In the genomic region with DNA sequence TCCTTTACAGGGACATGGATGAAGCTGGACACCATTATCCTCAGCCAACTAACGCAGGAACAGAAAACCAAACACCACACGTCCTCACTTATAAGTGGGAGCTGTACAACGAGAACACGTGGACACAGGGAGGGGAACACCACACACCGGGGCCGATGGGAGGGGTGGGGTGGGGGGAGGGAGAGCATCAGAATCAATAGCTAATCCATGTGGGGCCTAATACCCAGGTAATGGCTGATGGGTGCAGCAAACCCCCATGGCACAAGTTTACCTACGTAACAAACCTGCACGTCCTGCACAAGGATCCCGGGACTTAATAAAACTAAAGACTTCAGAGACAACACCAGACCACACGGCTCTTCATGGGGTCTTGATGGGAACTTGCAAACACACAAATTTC, we compare ENCODE assay signal across 28 cellular contexts.
"Had no signal": no experiment of that assay in that cellular context is flagged by ENCODE, and none has a peak within 500 bp of the region (broad histone marks: within the 10 kb centered on the region; RNA-seq: fewer than 3 reads in every experiment).

No MANE protein-coding gene starts in this region.

- H3K36me3 Mint-ChIP-seq: natural killer cell treated with Interleukin-12 subunit alpha and Interleukin-12 subunit beta and Interleukin-15 and Interleukin-18, amount 100 ng/mL, for 72 hours; stimulated activated memory B cell treated with anti-CD40 and anti-IgM and Interleukin-4, amounts not matched to agents 10 μg/mL and 1 μg/mL and 100 μg/mL, for 72 hours had no signal

- H3K27ac Mint-ChIP-seq: naive thymus-derived CD4-positive, alpha-beta T cell; natural killer cell treated with Interleukin-12 subunit alpha and Interleukin-12 subunit beta and Interleukin-15 and Interleukin-18, amount 100 ng/mL, for 72 hours; nephron progenitor cell; progenitor cell of endocrine pancreas; stimulated activated memory B cell treated with anti-CD40 and anti-IgM and Interleukin-4, amounts not matched to agents 10 μg/mL and 1 μg/mL and 100 μg/mL, for 72 hours; stimulated activated naive CD8-positive, alpha-beta T cell treated with anti-CD3 and anti-CD28 coated beads, Interleukin-15, amount 100 ng/mL, for 72 hours had no signal

- H3K4me1 Mint-ChIP-seq: nephron progenitor cell; neural crest cell; stimulated activated memory B cell treated with anti-CD40 and anti-IgM and Interleukin-4, amounts not matched to agents 10 μg/mL and 1 μg/mL and 100 μg/mL, for 72 hours; stimulated activated naive CD8-positive, alpha-beta T cell treated with anti-CD3 and anti-CD28 coated beads, Interleukin-15, amount 100 ng/mL, for 72 hours had no signal

- H3K36me3 ChIP-seq: neutrophil, pancreas, right atrium auricular region, right lobe of liver, sigmoid colon, thoracic aorta, thyroid gland, tibial nerve, upper lobe of left lung, vagina had no signal

- H3K27me3 Mint-ChIP-seq: progenitor cell of endocrine pancreas; stimulated activated memory B cell treated with anti-CD40 and anti-IgM and Interleukin-4, amounts not matched to agents 10 μg/mL and 1 μg/mL and 100 μg/mL, for 72 hours; stimulated activated naive CD8-positive, alpha-beta T cell treated with anti-CD3 and anti-CD28 coated beads, Interleukin-15, amount 100 ng/mL, for 72 hours had no signal

- H3K4me1 ChIP-seq: pancreas, right atrium auricular region, right lobe of liver, thyroid gland, tibial nerve, upper lobe of left lung, vagina had no signal

- ATAC-seq: naive thymus-derived CD4-positive, alpha-beta T cell; pancreas; right lobe of liver; stimulated activated memory B cell treated with anti-CD40 and anti-IgM and Interleukin-4, amounts not matched to agents 10 μg/mL and 1 μg/mL and 100 μg/mL, for 72 hours; stimulated activated naive CD8-positive, alpha-beta T cell treated with anti-CD3 and anti-CD28 coated beads, Interleukin-15, amount 100 ng/mL, for 72 hours; stimulated activated naive CD8-positive, alpha-beta T cell treated with anti-CD3 and anti-CD28 coated beads, Interleukin-15, Interleukin-2, amounts not matched to agents 100 U/mL and 50 U/mL, for 24 hours had no signal

- H3K4me3 Mint-ChIP-seq: naive thymus-derived CD4-positive, alpha-beta T cell; natural killer cell treated with Interleukin-12 subunit alpha and Interleukin-12 subunit beta and Interleukin-15 and Interleukin-18, amount 100 ng/mL, for 72 hours; nephron progenitor cell; neural crest cell; stimulated activated memory B cell treated with anti-CD40 and anti-IgM and Interleukin-4, amounts not matched to agents 10 μg/mL and 1 μg/mL and 100 μg/mL, for 72 hours; stimulated activated naive CD8-positive, alpha-beta T cell treated with anti-CD3 and anti-CD28 coated beads, Interleukin-15, amount 100 ng/mL, for 72 hours had no signal

- H3K4me3 ChIP-seq: pancreas, right atrium auricular region, right lobe of liver, sigmoid colon, thoracic aorta, thyroid gland, tibial nerve, upper lobe of left lung, vagina had no signal

- FAIRE-seq: pancreas, small intestine, urothelium cell line had no signal

- H3K9me3 ChIP-seq: neutrophil, pancreas, right lobe of liver, thoracic aorta, thyroid gland, vagina had no signal

- H3K27ac ChIP-seq: neutrophil, pancreas, right atrium auricular region, right lobe of liver, sigmoid colon, thoracic aorta, thyroid gland, tibial nerve, upper lobe of left lung, vagina had no signal

- DNase-seq: naive thymus-derived CD4-positive, alpha-beta T cell; nephron progenitor cell; nucleus accumbens; retina; sigmoid colon; small intestine; stimulated activated CD4-positive, alpha-beta T cell treated with anti-CD3 and anti-CD28 coated beads, Interleukin-15, amount 100 ng/mL, for 24 hours; stimulated activated CD4-positive, alpha-beta T cell treated with anti-CD3 and anti-CD28 coated beads, Interleukin-2, amount 100 ng/mL, for 24 hours; stimulated activated CD4-positive, alpha-beta T cell treated with anti-CD3 and anti-CD28 coated beads, Interleukin-2, amount 100 ng/mL, for 48 hours; stimulated activated CD4-positive, alpha-beta T cell treated with anti-CD3 and anti-CD28 coated beads, Interleukin-4, amount 100 ng/mL, for 24 hours; stimulated activated naive CD4-positive, alpha-beta T cell; stimulated activated naive CD8-positive, alpha-beta T cell treated with anti-CD3 and anti-CD28 coated beads, Interleukin-15, amount 100 ng/mL, for 72 hours; stimulated activated naive CD8-positive, alpha-beta T cell treated with anti-CD3 and anti-CD28 coated beads, Interleukin-15, Interleukin-2, amounts not matched to agents 100 U/mL and 50 U/mL, for 24 hours; substantia nigra; thyroid gland had no signal

- H3K27me3 ChIP-seq: neutrophil, pancreas, right atrium auricular region, right lobe of liver, sigmoid colon, thyroid gland, tibial nerve, upper lobe of left lung, vagina had no signal
